Comparison of ENCODE assay signal across 1 cellular context in the genomic region with DNA sequence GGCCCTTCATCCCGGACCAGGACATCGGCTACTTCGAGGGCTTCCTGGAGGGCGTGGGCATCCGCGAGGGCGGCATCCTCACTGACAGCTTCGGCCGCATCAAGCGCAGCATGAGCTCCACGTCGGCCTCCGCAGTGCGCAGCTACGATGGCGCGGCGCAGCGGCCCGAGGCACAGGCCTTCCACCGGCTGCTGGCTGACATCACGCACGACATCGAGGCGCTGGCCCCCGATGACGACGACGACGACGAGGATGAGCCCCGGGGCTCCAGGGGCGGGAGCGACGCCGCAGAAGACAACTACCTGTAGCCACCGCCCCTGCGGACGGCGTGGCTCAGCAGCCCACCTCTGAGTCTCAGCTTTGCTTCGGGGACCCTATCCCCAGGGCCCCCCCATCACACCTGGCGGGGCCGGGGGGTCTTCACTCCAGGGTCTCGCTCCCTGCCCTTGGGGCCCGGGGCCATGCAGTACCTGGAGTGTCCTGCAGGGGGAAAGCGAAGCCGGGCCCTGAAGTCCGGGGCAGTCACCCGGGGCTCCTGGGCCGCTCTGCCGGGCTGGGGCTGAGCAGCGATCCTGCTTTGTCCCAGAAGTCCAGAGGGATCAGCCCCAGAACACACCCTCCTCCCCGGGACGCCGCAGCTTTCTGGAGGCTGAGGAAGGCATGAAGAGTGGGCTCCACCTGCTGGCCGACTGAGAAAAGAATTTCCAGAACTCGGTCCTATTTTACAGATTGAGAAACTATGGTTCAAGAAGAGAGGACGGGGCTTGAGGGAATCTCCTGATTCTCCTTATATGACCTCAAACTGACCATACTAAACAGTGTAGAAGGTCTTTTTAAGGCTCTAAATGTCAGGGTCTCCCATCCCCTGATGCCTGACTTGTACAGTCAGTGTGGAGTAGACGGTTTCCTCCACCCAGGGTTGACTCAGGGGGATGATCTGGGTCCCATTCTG.
TF ChIP-seq lines count a peak whose summit lies in the region.

No MANE protein-coding gene starts in this region.

TF ChIP-seq in HepG2, 621 proteins besides CTCF, POLR2A, EP300 and RAD21 (continued from another document and continues in another):
- TF ChIP-seq, protein P1, sequence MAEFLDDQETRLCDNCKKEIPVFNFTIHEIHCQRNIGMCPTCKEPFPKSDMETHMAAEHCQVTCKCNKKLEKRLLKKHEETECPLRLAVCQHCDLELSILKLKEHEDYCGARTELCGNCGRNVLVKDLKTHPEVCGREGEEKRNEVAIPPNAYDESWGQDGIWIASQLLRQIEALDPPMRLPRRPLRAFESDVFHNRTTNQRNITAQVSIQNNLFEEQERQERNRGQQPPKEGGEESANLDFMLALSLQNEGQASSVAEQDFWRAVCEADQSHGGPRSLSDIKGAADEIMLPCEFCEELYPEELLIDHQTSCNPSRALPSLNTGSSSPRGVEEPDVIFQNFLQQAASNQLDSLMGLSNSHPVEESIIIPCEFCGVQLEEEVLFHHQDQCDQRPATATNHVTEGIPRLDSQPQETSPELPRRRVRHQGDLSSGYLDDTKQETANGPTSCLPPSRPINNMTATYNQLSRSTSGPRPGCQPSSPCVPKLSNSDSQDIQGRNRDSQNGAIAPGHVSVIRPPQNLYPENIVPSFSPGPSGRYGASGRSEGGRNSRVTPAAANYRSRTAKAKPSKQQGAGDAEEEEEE (CRISPR knock-in tag; IDR thresholded peaks at IDR 0.05; ENCODE audit: borderline replicate concordance), result 0 out of 2 replicates have a peak, but pooled peaks have one; percentile 58
- TF ChIP-seq, protein P2, sequence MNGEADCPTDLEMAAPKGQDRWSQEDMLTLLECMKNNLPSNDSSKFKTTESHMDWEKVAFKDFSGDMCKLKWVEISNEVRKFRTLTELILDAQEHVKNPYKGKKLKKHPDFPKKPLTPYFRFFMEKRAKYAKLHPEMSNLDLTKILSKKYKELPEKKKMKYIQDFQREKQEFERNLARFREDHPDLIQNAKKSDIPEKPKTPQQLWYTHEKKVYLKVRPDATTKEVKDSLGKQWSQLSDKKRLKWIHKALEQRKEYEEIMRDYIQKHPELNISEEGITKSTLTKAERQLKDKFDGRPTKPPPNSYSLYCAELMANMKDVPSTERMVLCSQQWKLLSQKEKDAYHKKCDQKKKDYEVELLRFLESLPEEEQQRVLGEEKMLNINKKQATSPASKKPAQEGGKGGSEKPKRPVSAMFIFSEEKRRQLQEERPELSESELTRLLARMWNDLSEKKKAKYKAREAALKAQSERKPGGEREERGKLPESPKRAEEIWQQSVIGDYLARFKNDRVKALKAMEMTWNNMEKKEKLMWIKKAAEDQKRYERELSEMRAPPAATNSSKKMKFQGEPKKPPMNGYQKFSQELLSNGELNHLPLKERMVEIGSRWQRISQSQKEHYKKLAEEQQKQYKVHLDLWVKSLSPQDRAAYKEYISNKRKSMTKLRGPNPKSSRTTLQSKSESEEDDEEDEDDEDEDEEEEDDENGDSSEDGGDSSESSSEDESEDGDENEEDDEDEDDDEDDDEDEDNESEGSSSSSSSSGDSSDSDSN (CRISPR knock-in tag; IDR thresholded peaks at IDR 0.05), result peak; percentile 99
- peak; percentile 62 for TF ChIP-seq MEIS2 (CRISPR knock-in tag; IDR thresholded peaks at IDR 0.05)
- TF ChIP-seq ZNF235 (CRISPR knock-in tag; IDR thresholded peaks at IDR 0.05; ENCODE audit: borderline replicate concordance), result peak; percentile 89; the same call in 1 of the 2 replicates
- TF ChIP-seq ZNF766 (CRISPR knock-in tag; IDR thresholded peaks at IDR 0.05; ENCODE audit: borderline replicate concordance), result 0 out of 2 replicates have a peak, but pooled peaks have one; percentile 57
- 0 out of 2 replicates have a peak, but pooled peaks have one; percentile 42 for TF ChIP-seq ZNF138 (CRISPR knock-in tag; IDR thresholded peaks at IDR 0.05; ENCODE audit: low read depth)
- TF ChIP-seq ZNF207 (IDR thresholded peaks at IDR 0.05; ENCODE audit: borderline replicate concordance), result no peak
- 0 out of 2 replicates have a peak, but pooled peaks have one; percentile 40 for TF ChIP-seq ZNF761 (CRISPR knock-in tag; conservative IDR thresholded peaks at IDR 0.05)
- TF ChIP-seq FOXA3 (CRISPR knock-in tag; IDR thresholded peaks at IDR 0.05), result no peak; the same call in 1 of the 2 replicates
- no peak for TF ChIP-seq ZC3H13 (CRISPR knock-in tag; IDR thresholded peaks at IDR 0.05)
- TF ChIP-seq, protein P3, sequence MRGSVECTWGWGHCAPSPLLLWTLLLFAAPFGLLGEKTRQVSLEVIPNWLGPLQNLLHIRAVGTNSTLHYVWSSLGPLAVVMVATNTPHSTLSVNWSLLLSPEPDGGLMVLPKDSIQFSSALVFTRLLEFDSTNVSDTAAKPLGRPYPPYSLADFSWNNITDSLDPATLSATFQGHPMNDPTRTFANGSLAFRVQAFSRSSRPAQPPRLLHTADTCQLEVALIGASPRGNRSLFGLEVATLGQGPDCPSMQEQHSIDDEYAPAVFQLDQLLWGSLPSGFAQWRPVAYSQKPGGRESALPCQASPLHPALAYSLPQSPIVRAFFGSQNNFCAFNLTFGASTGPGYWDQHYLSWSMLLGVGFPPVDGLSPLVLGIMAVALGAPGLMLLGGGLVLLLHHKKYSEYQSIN (CRISPR knock-in tag; IDR thresholded peaks at IDR 0.05; ENCODE audit: borderline replicate concordance), result no peak
- peak; percentile 63; the same call in 1 of the 2 replicates for TF ChIP-seq MAZ (IDR thresholded peaks at IDR 0.05; ENCODE audit: borderline replicate concordance, low read depth, low read length)
- peak; percentile 73; the same call in 1 of the 2 replicates for TF ChIP-seq MAZ (CRISPR knock-in tag; IDR thresholded peaks at IDR 0.05; ENCODE audit: low read depth)
- TF ChIP-seq, protein P4, sequence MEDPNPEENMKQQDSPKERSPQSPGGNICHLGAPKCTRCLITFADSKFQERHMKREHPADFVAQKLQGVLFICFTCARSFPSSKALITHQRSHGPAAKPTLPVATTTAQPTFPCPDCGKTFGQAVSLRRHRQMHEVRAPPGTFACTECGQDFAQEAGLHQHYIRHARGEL (CRISPR knock-in tag; IDR thresholded peaks at IDR 0.05), result peak; percentile 47; the same call in 1 of the 2 replicates
- TF ChIP-seq, protein P5, sequence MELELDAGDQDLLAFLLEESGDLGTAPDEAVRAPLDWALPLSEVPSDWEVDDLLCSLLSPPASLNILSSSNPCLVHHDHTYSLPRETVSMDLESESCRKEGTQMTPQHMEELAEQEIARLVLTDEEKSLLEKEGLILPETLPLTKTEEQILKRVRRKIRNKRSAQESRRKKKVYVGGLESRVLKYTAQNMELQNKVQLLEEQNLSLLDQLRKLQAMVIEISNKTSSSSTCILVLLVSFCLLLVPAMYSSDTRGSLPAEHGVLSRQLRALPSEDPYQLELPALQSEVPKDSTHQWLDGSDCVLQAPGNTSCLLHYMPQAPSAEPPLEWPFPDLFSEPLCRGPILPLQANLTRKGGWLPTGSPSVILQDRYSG (CRISPR knock-in tag; IDR thresholded peaks at IDR 0.05), result 0 out of 2 replicates have a peak, but pooled peaks have one; percentile 35
- no peak for TF ChIP-seq SRF (IDR thresholded peaks at IDR 0.05; ENCODE audit: low read depth, low read length)
- no peak for TF ChIP-seq GZF1 (CRISPR knock-in tag; IDR thresholded peaks at IDR 0.05)
- no peak for TF ChIP-seq TGIF2 (CRISPR knock-in tag; IDR thresholded peaks at IDR 0.05)
- TF ChIP-seq ISX (CRISPR knock-in tag; conservative IDR thresholded peaks at IDR 0.05), result no peak
- TF ChIP-seq ZNF563 (CRISPR knock-in tag; IDR thresholded peaks at IDR 0.05), result 0 out of 2 replicates have a peak, but pooled peaks have one; percentile 34
- TF ChIP-seq, protein P6, sequence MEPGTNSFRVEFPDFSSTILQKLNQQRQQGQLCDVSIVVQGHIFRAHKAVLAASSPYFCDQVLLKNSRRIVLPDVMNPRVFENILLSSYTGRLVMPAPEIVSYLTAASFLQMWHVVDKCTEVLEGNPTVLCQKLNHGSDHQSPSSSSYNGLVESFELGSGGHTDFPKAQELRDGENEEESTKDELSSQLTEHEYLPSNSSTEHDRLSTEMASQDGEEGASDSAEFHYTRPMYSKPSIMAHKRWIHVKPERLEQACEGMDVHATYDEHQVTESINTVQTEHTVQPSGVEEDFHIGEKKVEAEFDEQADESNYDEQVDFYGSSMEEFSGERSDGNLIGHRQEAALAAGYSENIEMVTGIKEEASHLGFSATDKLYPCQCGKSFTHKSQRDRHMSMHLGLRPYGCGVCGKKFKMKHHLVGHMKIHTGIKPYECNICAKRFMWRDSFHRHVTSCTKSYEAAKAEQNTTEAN (CRISPR knock-in tag; conservative IDR thresholded peaks at IDR 0.05), result 0 out of 2 replicates have a peak, but pooled peaks have one; percentile 39
- peak; percentile 55; the same call in 1 of the 2 replicates for TF ChIP-seq ZNF232 (CRISPR knock-in tag; IDR thresholded peaks at IDR 0.05; ENCODE audit: borderline replicate concordance)
- TF ChIP-seq ZNF451 (CRISPR knock-in tag; IDR thresholded peaks at IDR 0.05), result peak; percentile 70; the same call in 1 of the 2 replicates
- TF ChIP-seq ZNF619 (CRISPR knock-in tag; IDR thresholded peaks at IDR 0.05), result 0 out of 2 replicates have a peak, but pooled peaks have one; percentile 41
- no peak for TF ChIP-seq CEBPB (IDR thresholded peaks at IDR 0.05; ENCODE audit: borderline replicate concordance, low read depth, low read length)
- TF ChIP-seq ERF (CRISPR knock-in tag; IDR thresholded peaks at IDR 0.05), result no peak
- TF ChIP-seq, protein P7, sequence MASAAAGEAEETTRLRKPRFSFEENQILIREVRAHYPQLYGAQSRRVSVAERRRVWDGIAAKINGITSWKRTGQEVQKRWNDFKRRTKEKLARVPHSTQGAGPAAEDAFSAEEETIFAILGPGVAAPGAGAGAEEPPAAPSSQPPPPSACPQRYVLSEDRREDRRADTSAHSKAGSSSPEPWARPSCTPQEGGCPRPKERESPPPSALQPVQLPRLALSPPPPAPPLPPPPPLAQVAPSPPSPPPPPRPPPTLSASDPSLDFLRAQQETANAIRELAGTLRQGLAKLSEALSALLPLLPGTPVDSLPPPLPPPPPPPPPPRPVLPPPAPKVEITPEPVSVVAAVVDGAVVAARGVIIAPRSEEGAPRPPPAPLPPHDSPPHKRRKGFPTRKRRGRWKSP (CRISPR knock-in tag; IDR thresholded peaks at IDR 0.05), result 0 out of 2 replicates have a peak, but pooled peaks have one; percentile 40
- TF ChIP-seq SIN3A (IDR thresholded peaks at IDR 0.05; ENCODE audit: borderline replicate concordance, low read depth, low read length), result no peak
- TF ChIP-seq, protein P8, sequence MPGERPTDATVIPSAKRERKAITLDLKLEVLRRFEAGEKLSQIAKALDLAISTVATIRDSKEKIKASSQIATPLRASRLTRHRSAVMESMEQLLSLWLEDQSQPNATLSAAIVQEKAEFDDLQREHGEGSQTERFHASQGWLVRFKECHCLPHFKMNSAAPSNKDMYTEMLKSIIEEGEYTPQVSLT (CRISPR knock-in tag; IDR thresholded peaks at IDR 0.05; ENCODE audit: borderline replicate concordance, low read depth), result no peak
- TF ChIP-seq ZNF557 (CRISPR knock-in tag; IDR thresholded peaks at IDR 0.05), result no peak
- TF ChIP-seq MAFG (CRISPR knock-in tag; IDR thresholded peaks at IDR 0.05), result no peak
- no peak for TF ChIP-seq ZFP41 (CRISPR knock-in tag; IDR thresholded peaks at IDR 0.05; ENCODE audit: borderline replicate concordance)
- no peak for TF ChIP-seq ZNF570 (CRISPR knock-in tag; IDR thresholded peaks at IDR 0.05; ENCODE audit: borderline replicate concordance)
- no peak for TF ChIP-seq MAFK (conservative IDR thresholded peaks at IDR 0.05 in 1 of 2, IDR thresholded peaks at IDR 0.05 in 1 of 2; ENCODE audit: low read length in 2 of 2)
- no peak; the same call in 1 of the 2 replicates for TF ChIP-seq MEF2D (CRISPR knock-in tag; IDR thresholded peaks at IDR 0.05)
- 0 out of 2 replicates have a peak, but pooled peaks have one; percentile 36 for TF ChIP-seq ZMYM2 (CRISPR knock-in tag; IDR thresholded peaks at IDR 0.05)
- peak; percentile 29 for TF ChIP-seq ZNF781 (CRISPR knock-in tag; IDR thresholded peaks at IDR 0.05; ENCODE audit: borderline replicate concordance, not compliant biosample characterization)
- TF ChIP-seq DR1 (CRISPR knock-in tag; IDR thresholded peaks at IDR 0.05), result peak; percentile 71; the same call in 1 of the 2 replicates
- no peak for TF ChIP-seq ZNF180 (CRISPR knock-in tag; IDR thresholded peaks at IDR 0.05; ENCODE audit: borderline replicate concordance, low read depth)
- TF ChIP-seq NBN (conservative IDR thresholded peaks at IDR 0.05), result no peak
- no peak for TF ChIP-seq NFIB (CRISPR knock-in tag; IDR thresholded peaks at IDR 0.05; ENCODE audit: borderline replicate concordance)
- no peak for TF ChIP-seq SMARCC2 (IDR thresholded peaks at IDR 0.05)
- TF ChIP-seq, protein P9, sequence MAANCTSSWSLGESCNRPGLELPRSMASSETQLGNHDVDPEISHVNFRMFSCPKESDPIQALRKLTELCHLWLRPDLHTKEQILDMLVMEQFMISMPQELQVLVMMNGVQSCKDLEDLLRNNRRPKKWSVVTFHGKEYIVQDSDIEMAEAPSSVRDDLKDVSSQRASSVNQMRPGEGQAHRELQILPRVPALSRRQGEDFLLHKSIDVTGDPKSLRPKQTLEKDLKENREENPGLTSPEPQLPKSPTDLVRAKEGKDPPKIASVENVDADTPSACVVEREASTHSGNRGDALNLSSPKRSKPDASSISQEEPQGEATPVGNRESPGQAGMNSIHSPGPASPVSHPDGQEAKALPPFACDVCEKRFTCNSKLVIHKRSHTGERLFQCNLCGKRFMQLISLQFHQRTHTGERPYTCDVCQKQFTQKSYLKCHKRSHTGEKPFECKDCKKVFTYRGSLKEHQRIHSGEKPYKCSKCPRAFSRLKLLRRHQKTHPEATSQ (CRISPR knock-in tag; IDR thresholded peaks at IDR 0.05; ENCODE audit: borderline replicate concordance), result no peak; the same call in 1 of the 2 replicates
- TF ChIP-seq BORCS8-MEF2B (CRISPR knock-in tag; IDR thresholded peaks at IDR 0.05), result no peak; the same call in 1 of the 2 replicates
- peak; percentile 86 for TF ChIP-seq SRSF1 (optimal IDR thresholded peaks at IDR 0.05; ENCODE audit: low read depth, low read length)
- no peak for TF ChIP-seq RFX3 (CRISPR knock-in tag; IDR thresholded peaks at IDR 0.05)
- no peak for TF ChIP-seq REL (CRISPR knock-in tag; conservative IDR thresholded peaks at IDR 0.05)
- TF ChIP-seq SRSF9 (IDR thresholded peaks at IDR 0.05; ENCODE audit: borderline replicate concordance, insufficient read depth, low read depth, low read length, poor library complexity, severe bottlenecking), result no peak
- no peak for TF ChIP-seq SATB2 (CRISPR knock-in tag; IDR thresholded peaks at IDR 0.05)
- TF ChIP-seq, protein P10, sequence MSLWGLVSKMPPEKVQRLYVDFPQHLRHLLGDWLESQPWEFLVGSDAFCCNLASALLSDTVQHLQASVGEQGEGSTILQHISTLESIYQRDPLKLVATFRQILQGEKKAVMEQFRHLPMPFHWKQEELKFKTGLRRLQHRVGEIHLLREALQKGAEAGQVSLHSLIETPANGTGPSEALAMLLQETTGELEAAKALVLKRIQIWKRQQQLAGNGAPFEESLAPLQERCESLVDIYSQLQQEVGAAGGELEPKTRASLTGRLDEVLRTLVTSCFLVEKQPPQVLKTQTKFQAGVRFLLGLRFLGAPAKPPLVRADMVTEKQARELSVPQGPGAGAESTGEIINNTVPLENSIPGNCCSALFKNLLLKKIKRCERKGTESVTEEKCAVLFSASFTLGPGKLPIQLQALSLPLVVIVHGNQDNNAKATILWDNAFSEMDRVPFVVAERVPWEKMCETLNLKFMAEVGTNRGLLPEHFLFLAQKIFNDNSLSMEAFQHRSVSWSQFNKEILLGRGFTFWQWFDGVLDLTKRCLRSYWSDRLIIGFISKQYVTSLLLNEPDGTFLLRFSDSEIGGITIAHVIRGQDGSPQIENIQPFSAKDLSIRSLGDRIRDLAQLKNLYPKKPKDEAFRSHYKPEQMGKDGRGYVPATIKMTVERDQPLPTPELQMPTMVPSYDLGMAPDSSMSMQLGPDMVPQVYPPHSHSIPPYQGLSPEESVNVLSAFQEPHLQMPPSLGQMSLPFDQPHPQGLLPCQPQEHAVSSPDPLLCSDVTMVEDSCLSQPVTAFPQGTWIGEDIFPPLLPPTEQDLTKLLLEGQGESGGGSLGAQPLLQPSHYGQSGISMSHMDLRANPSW (CRISPR knock-in tag; IDR thresholded peaks at IDR 0.05; ENCODE audit: borderline replicate concordance), result no peak
- TF ChIP-seq ZNF720 (CRISPR knock-in tag; IDR thresholded peaks at IDR 0.05), result no peak
